In the genomic region with DNA sequence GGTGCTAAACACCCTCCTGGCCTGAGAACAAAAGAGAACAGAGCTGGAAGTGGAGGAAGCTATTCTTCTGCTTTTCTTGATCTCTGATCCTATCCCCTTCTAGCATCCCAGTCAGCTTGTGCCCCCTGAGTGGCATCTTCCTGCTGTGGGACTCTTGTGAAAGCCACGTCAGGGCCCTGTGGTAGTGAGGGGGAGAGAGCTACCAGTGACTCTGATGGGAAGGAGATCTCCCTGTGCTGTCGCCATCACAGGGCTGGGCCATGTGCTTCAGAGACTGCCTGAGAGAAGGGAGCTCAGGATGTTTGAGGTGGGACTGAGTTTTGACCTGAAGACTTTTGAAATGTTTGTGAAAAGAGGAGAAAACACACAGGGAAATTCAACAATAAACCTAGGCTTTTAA, we compare ENCODE assay signal across 1 cellular context.
TF ChIP-seq lines count a peak whose summit lies in the region.

No MANE protein-coding gene starts in this region.

TF ChIP-seq in IMR-90, 13 proteins besides CTCF, POLR2A, EP300 and RAD21:
- TF ChIP-seq RCOR1 (IDR thresholded peaks at IDR 0.05; ENCODE audit: insufficient replicate concordance, low read length) = no peak
- TF ChIP-seq RFX5 (IDR thresholded peaks at IDR 0.05; ENCODE audit: low read depth, low read length) = no peak
- TF ChIP-seq, protein P1, sequence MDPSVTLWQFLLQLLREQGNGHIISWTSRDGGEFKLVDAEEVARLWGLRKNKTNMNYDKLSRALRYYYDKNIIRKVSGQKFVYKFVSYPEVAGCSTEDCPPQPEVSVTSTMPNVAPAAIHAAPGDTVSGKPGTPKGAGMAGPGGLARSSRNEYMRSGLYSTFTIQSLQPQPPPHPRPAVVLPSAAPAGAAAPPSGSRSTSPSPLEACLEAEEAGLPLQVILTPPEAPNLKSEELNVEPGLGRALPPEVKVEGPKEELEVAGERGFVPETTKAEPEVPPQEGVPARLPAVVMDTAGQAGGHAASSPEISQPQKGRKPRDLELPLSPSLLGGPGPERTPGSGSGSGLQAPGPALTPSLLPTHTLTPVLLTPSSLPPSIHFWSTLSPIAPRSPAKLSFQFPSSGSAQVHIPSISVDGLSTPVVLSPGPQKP (IDR thresholded peaks at IDR 0.05; ENCODE audit: borderline replicate concordance, low read depth, low read length) = no peak
- TF ChIP-seq SMC3 (IDR thresholded peaks at IDR 0.05; ENCODE audit: low read depth, low read length) = no peak
